1 cellular context compared by ENCODE assay signal in the genomic region with DNA sequence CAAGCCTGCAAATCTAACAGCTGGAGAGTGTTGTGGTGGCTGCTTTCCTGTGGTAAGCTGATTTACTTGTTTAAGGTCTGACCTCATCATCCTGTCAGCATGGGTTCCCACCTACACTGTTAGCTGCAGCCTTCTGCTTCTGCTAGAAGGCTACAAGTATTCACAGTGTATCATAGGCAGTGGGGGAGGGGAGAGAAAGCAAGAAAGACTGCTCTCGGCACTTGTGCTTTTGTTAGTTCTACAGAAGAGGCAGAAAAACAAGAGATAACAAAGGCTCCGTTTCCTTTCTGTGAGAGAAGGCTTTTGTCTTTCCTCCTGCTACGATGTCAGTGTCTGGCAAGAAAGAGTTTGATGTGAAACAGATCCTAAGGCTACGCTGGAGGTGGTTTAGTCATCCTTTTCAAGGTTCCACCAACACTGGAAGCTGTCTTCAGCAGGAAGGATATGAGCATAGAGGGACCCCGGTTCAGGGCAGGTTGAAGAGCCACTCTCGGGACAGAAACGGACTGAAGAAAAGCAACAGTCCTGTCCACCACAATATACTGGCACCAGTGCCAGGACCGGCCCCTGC.
TF ChIP-seq lines count a peak whose summit lies in the region.

A gene with protein sequence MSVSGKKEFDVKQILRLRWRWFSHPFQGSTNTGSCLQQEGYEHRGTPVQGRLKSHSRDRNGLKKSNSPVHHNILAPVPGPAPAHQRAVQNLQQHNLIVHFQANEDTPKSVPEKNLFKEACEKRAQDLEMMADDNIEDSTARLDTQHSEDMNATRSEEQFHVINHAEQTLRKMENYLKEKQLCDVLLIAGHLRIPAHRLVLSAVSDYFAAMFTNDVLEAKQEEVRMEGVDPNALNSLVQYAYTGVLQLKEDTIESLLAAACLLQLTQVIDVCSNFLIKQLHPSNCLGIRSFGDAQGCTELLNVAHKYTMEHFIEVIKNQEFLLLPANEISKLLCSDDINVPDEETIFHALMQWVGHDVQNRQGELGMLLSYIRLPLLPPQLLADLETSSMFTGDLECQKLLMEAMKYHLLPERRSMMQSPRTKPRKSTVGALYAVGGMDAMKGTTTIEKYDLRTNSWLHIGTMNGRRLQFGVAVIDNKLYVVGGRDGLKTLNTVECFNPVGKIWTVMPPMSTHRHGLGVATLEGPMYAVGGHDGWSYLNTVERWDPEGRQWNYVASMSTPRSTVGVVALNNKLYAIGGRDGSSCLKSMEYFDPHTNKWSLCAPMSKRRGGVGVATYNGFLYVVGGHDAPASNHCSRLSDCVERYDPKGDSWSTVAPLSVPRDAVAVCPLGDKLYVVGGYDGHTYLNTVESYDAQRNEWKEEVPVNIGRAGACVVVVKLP (plus strand): TSS at position 232 of the 571 bp plus-strand sequence. CDS start 92 bp downstream, at position 324.

TF ChIP-seq in SK-N-SH treated with all-trans-retinoic acid at 6 μM for 48 hours, 23 proteins besides CTCF, POLR2A, EP300 and RAD21 (continued from another document):
- TF ChIP-seq, protein P1, sequence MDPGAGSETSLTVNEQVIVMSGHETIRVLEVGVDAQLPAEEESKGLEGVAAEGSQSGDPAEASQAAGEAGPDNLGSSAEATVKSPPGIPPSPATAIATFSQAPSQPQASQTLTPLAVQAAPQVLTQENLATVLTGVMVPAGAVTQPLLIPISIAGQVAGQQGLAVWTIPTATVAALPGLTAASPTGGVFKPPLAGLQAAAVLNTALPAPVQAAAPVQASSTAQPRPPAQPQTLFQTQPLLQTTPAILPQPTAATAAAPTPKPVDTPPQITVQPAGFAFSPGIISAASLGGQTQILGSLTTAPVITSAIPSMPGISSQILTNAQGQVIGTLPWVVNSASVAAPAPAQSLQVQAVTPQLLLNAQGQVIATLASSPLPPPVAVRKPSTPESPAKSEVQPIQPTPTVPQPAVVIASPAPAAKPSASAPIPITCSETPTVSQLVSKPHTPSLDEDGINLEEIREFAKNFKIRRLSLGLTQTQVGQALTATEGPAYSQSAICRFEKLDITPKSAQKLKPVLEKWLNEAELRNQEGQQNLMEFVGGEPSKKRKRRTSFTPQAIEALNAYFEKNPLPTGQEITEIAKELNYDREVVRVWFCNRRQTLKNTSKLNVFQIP (CRISPR knock-in tag; IDR thresholded peaks at IDR 0.05; ENCODE audit: borderline replicate concordance, low read depth), result no peak
- TF ChIP-seq ESRRG (CRISPR knock-in tag; IDR thresholded peaks at IDR 0.05), result no peak
- TF ChIP-seq TCF4 (CRISPR knock-in tag; IDR thresholded peaks at IDR 0.05; ENCODE audit: borderline replicate concordance), result no peak
